In the genomic region with DNA sequence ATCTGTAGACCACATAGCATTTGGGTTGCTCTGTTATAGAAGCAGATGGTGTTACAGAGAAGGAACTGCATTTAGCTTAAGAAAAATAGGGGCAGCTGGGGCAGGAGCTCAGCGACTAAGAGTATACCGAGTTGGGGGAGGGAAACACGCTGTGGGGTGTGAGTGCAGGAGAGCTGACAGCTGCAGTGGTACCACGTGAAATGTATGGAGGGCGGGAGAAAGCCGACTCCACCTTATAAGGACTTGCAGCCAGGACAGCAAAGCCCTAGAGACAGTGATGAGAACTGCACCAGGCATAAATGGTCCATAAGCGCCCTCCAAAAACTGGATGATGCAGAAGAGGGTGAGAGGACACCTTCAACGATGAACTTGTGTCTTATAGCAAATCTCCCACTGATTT, we compare ENCODE assay signal across 8 cellular contexts.
DNase-seq lines count a peak whose midpoint lies in the region; ATAC-seq and TF ChIP-seq lines count a peak whose summit lies in the region.

No MANE protein-coding gene starts in this region.

- DNase-seq in stimulated activated CD4-positive, alpha-beta T cell treated with anti-CD3 and anti-CD28 coated beads, Interleukin-15, amount 100 ng/mL, for 24 hours, result peak; percentile 41
- DNase-seq in stimulated activated CD4-positive, alpha-beta T cell treated with anti-CD3 and anti-CD28 coated beads, Interleukin-2, amount 100 ng/mL, for 48 hours, result no peak
- DNase-seq in NCI-H187 treated with DMSO at 0.1 percent for 48 hours (lab: John Stamatoyannopoulos, UW) (peak; percentile 89), medulla oblongata (ENCODE audit: extremely low spot score) (peak; percentile 33), HFFc6 (no peak)
- DNase-seq in activated T-helper 2 cell treated with anti-CD3 and anti-CD28 coated beads, Interferon-gamma antibody, Interleukin-2, Interleukin-4, amounts not matched to agents 10 μg/mL and 5 μg/mL and 100 μg/mL, durations not matched to agents 14 hours and 24 hours and 36 hours (ENCODE audit: low spot score), result peak; percentile 20
- no peak for DNase-seq in NK-92 treated with Interleukin-12 subunit alpha and Interleukin-12 subunit beta, amount 100 ng/mL, for 24 hours (lab: John Stamatoyannopoulos, UW)

- H3K36me3 Mint-ChIP-seq in activated T-helper 2 cell treated with anti-CD3 and anti-CD28 coated beads, Interferon-gamma antibody, Interleukin-2, Interleukin-4, amounts not matched to agents 10 μg/mL and 5 μg/mL and 100 μg/mL, durations not matched to agents 14 hours and 24 hours and 36 hours (ENCODE audit: low read depth), result no peaks in the 10 kb centered on the region
- no peaks in the 10 kb centered on the region for H3K36me3 Mint-ChIP-seq in HFFc6 (ENCODE audit: low read depth)

- no peak overlapping the region for H3K27ac Mint-ChIP-seq in activated T-helper 2 cell treated with anti-CD3 and anti-CD28 coated beads, Interferon-gamma antibody, Interleukin-2, Interleukin-4, amounts not matched to agents 10 μg/mL and 5 μg/mL and 100 μg/mL, durations not matched to agents 14 hours and 24 hours and 36 hours
- H3K27ac Mint-ChIP-seq in HFFc6, result no peak overlapping the region

- H3K9me3 Mint-ChIP-seq in activated T-helper 2 cell treated with anti-CD3 and anti-CD28 coated beads, Interferon-gamma antibody, Interleukin-2, Interleukin-4, amounts not matched to agents 10 μg/mL and 5 μg/mL and 100 μg/mL, durations not matched to agents 14 hours and 24 hours and 36 hours, result no peaks in the 10 kb centered on the region
- no peaks in the 10 kb centered on the region for H3K9me3 Mint-ChIP-seq in HFFc6

- no peak overlapping the region for H3K4me3 Mint-ChIP-seq in activated T-helper 2 cell treated with anti-CD3 and anti-CD28 coated beads, Interferon-gamma antibody, Interleukin-2, Interleukin-4, amounts not matched to agents 10 μg/mL and 5 μg/mL and 100 μg/mL, durations not matched to agents 14 hours and 24 hours and 36 hours (ENCODE audit: low read depth)
- no peak overlapping the region for H3K4me3 Mint-ChIP-seq in HFFc6

- peaks cover 38% of the 10 kb centered on the region for H3K4me1 Mint-ChIP-seq in activated T-helper 2 cell treated with anti-CD3 and anti-CD28 coated beads, Interferon-gamma antibody, Interleukin-2, Interleukin-4, amounts not matched to agents 10 μg/mL and 5 μg/mL and 100 μg/mL, durations not matched to agents 14 hours and 24 hours and 36 hours (ENCODE audit: low read depth)
- H3K4me1 Mint-ChIP-seq in HFFc6 (ENCODE audit: low read depth), result peaks cover 29% of the 10 kb centered on the region

- ATAC-seq in HG02840 (IDR thresholded peaks at IDR 0.05; ENCODE audit: low FRiP score, unreplicated experiment), result peak; percentile 70

- no peaks in the 10 kb centered on the region for H3K27me3 Mint-ChIP-seq in activated T-helper 2 cell treated with anti-CD3 and anti-CD28 coated beads, Interferon-gamma antibody, Interleukin-2, Interleukin-4, amounts not matched to agents 10 μg/mL and 5 μg/mL and 100 μg/mL, durations not matched to agents 14 hours and 24 hours and 36 hours (ENCODE audit: low read depth)
- H3K27me3 Mint-ChIP-seq in HFFc6 (ENCODE audit: insufficient read depth), result no peaks in the 10 kb centered on the region; the same call in 1 of the 2 replicates

- intact Hi-C loops in activated T-helper 2 cell treated with anti-CD3 and anti-CD28 coated beads, Interferon-gamma antibody, Interleukin-2, Interleukin-4, amounts not matched to agents 10 μg/mL and 5 μg/mL and 100 μg/mL, durations not matched to agents 14 hours and 24 hours and 36 hours (cut with micrococcal nuclease), result loop anchor here (5.0 kb wide), 1 partner anchor 37 kb away; no protein-coding TSS in a partner anchor

- no peak; the same call in 1 of the 2 replicates for TF ChIP-seq CTCF in HFFc6 (IDR thresholded peaks at IDR 0.05)

Comparison
In these comparisons a context has a peak if more than half of its experiments do, and no peak if none do; other contexts are left out.
1. DNase-seq: peak in stimulated activated CD4-positive, alpha-beta T cell treated with anti-CD3 and anti-CD28 coated beads, Interleukin-15, amount 100 ng/mL, for 24 hours (single experiment), NCI-H187 treated with DMSO at 0.1 percent for 48 hours (single experiment), activated T-helper 2 cell treated with anti-CD3 and anti-CD28 coated beads, Interferon-gamma antibody, Interleukin-2, Interleukin-4, amounts not matched to agents 10 μg/mL and 5 μg/mL and 100 μg/mL, durations not matched to agents 14 hours and 24 hours and 36 hours (single experiment) and medulla oblongata (single experiment); none in stimulated activated CD4-positive, alpha-beta T cell treated with anti-CD3 and anti-CD28 coated beads, Interleukin-2, amount 100 ng/mL, for 48 hours (0 of 2), HFFc6 (single experiment) and NK-92 treated with Interleukin-12 subunit alpha and Interleukin-12 subunit beta, amount 100 ng/mL, for 24 hours (single experiment).